Comparison of ENCODE assay signal across 9 cellular contexts in the genomic region with DNA sequence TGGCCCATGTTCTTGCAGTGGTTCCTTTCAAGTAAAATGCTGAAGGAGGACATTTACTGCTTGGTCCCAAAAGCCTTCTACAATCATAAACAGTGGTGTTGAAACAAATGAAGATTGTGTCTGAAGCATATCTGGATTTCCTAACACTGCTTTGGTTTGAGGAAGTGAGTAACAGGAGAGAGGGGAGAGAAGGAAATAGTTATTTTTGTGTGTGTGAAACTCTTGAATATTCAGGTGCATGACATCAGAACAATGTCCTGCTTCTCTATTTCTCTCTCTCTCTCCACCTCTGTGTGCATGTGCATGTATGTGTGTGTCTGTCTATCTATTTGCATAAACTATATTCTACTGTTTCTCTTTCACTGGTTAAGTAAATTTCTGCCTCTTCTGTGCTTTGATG.
DNase-seq lines count a peak whose midpoint lies in the region; ATAC-seq and TF ChIP-seq lines count a peak whose summit lies in the region.
"Had no signal": no experiment of that assay in that cellular context is flagged by ENCODE, and none has a peak within 500 bp of the region (broad histone marks: within the 10 kb centered on the region; RNA-seq: fewer than 3 reads in every experiment).

No MANE protein-coding gene starts in this region.

- peaks cover 15% of the 10 kb centered on the region for H3K9me3 Mint-ChIP-seq in activated naive CD8-positive, alpha-beta T cell treated with anti-CD3 and anti-CD28 coated beads, Interleukin-2, amount 50 U/mL, for 24 hours
- H3K9me3 Mint-ChIP-seq in activated T-helper 1 cell treated with anti-CD3 and anti-CD28 coated beads, Interleukin-12 subunit alpha, Interleukin-12 subunit beta, Interleukin-2, Interleukin-4 antibody, amounts not matched to agents 30 ng/mL and 10 ng/mL and 1 ng/mL, durations not matched to agents 14 hours and 24 hours and 36 hours, result peaks cover 19% of the 10 kb centered on the region

- peaks cover 6% of the 10 kb centered on the region for H3K36me3 Mint-ChIP-seq in activated naive CD8-positive, alpha-beta T cell treated with anti-CD3 and anti-CD28 coated beads, Interleukin-2, amount 50 U/mL, for 24 hours (ENCODE audit: low read depth)
- no peaks in the 10 kb centered on the region for H3K36me3 Mint-ChIP-seq in activated T-helper 1 cell treated with anti-CD3 and anti-CD28 coated beads, Interleukin-12 subunit alpha, Interleukin-12 subunit beta, Interleukin-2, Interleukin-4 antibody, amounts not matched to agents 30 ng/mL and 10 ng/mL and 1 ng/mL, durations not matched to agents 14 hours and 24 hours and 36 hours (ENCODE audit: low read depth)

- H3K27me3 Mint-ChIP-seq in activated naive CD8-positive, alpha-beta T cell treated with anti-CD3 and anti-CD28 coated beads, Interleukin-2, amount 50 U/mL, for 24 hours, result no peaks in the 10 kb centered on the region
- H3K27me3 Mint-ChIP-seq in activated T-helper 1 cell treated with anti-CD3 and anti-CD28 coated beads, Interleukin-12 subunit alpha, Interleukin-12 subunit beta, Interleukin-2, Interleukin-4 antibody, amounts not matched to agents 30 ng/mL and 10 ng/mL and 1 ng/mL, durations not matched to agents 14 hours and 24 hours and 36 hours (ENCODE audit: insufficient read depth), result peaks cover 5% of the 10 kb centered on the region
- H3K27me3 Mint-ChIP-seq: activated naive CD8-positive, alpha-beta T cell had no signal

- peaks cover 5% of the 10 kb centered on the region for H3K4me1 Mint-ChIP-seq in activated naive CD8-positive, alpha-beta T cell treated with anti-CD3 and anti-CD28 coated beads, Interleukin-2, amount 50 U/mL, for 24 hours
- H3K4me1 Mint-ChIP-seq in activated T-helper 1 cell treated with anti-CD3 and anti-CD28 coated beads, Interleukin-12 subunit alpha, Interleukin-12 subunit beta, Interleukin-2, Interleukin-4 antibody, amounts not matched to agents 30 ng/mL and 10 ng/mL and 1 ng/mL, durations not matched to agents 14 hours and 24 hours and 36 hours (ENCODE audit: low read depth), result no peaks in the 10 kb centered on the region

- TF ChIP-seq POLR2A in lower leg skin (IDR thresholded peaks at IDR 0.05), result no peak

- TF ChIP-seq CTCF in lower leg skin (IDR thresholded peaks at IDR 0.05), result no peak

- peak; percentile 78 for ATAC-seq in GM18520 (IDR thresholded peaks at IDR 0.05; ENCODE audit: unreplicated experiment)
- ATAC-seq in HG02623 (IDR thresholded peaks at IDR 0.05; ENCODE audit: unreplicated experiment), result peak; percentile 98
- no peak for ATAC-seq in SK-N-SH treated with all-trans-retinoic acid at 6 μM for 48 hours
- ATAC-seq in activated naive CD8-positive, alpha-beta T cell treated with anti-CD3 and anti-CD28 coated beads, Interleukin-2, amount 50 U/mL, for 24 hours, result no peak

- DNase-seq in MV-4-11 (lab: John Stamatoyannopoulos, UW), result peak; percentile 97
- DNase-seq in glomerular endothelial cell (ENCODE audit: extremely low read depth, low read depth, low spot score), result peak; percentile 36
- DNase-seq in activated naive CD8-positive, alpha-beta T cell treated with anti-CD3 and anti-CD28 coated beads, Interleukin-2, amount 50 U/mL, for 24 hours, result no peak
- no peak for DNase-seq in lower leg skin (ENCODE audit: low spot score in 2 of 2)
- no peak for DNase-seq in activated T-helper 1 cell treated with anti-CD3 and anti-CD28 coated beads, Interleukin-12 subunit alpha, Interleukin-12 subunit beta, Interleukin-2, Interleukin-4 antibody, amounts not matched to agents 30 ng/mL and 10 ng/mL and 1 ng/mL, durations not matched to agents 14 hours and 24 hours and 36 hours (ENCODE audit: low spot score)

- intact Hi-C loops in lower leg skin (cut with DNase I; ENCODE audit: low total_unique reads), result no loop called here
- intact Hi-C loops in activated T-helper 1 cell treated with anti-CD3 and anti-CD28 coated beads, Interleukin-12 subunit alpha, Interleukin-12 subunit beta, Interleukin-2, Interleukin-4 antibody, amounts not matched to agents 30 ng/mL and 10 ng/mL and 1 ng/mL, durations not matched to agents 14 hours and 24 hours and 36 hours (cut with micrococcal nuclease), result no loop called here

- H3K4me3 Mint-ChIP-seq in activated naive CD8-positive, alpha-beta T cell treated with anti-CD3 and anti-CD28 coated beads, Interleukin-2, amount 50 U/mL, for 24 hours, result no peak overlapping the region
- H3K4me3 Mint-ChIP-seq in activated T-helper 1 cell treated with anti-CD3 and anti-CD28 coated beads, Interleukin-12 subunit alpha, Interleukin-12 subunit beta, Interleukin-2, Interleukin-4 antibody, amounts not matched to agents 30 ng/mL and 10 ng/mL and 1 ng/mL, durations not matched to agents 14 hours and 24 hours and 36 hours, result no peak overlapping the region
- H3K4me3 Mint-ChIP-seq: activated naive CD8-positive, alpha-beta T cell had no signal

- no peak overlapping the region for H3K4me3 ChIP-seq in lower leg skin (ENCODE audit: low read depth, poor library complexity, severe bottlenecking)

- H3K27ac Mint-ChIP-seq in activated naive CD8-positive, alpha-beta T cell treated with anti-CD3 and anti-CD28 coated beads, Interleukin-2, amount 50 U/mL, for 24 hours, result no peak overlapping the region
- no peak overlapping the region for H3K27ac Mint-ChIP-seq in activated T-helper 1 cell treated with anti-CD3 and anti-CD28 coated beads, Interleukin-12 subunit alpha, Interleukin-12 subunit beta, Interleukin-2, Interleukin-4 antibody, amounts not matched to agents 30 ng/mL and 10 ng/mL and 1 ng/mL, durations not matched to agents 14 hours and 24 hours and 36 hours
- H3K27ac Mint-ChIP-seq: activated naive CD8-positive, alpha-beta T cell had no signal

TF ChIP-seq in SK-N-SH treated with all-trans-retinoic acid at 6 μM for 48 hours, 23 proteins besides CTCF, POLR2A, EP300 and RAD21:
- TF ChIP-seq RARB (CRISPR knock-in tag; IDR thresholded peaks at IDR 0.05) (no peak), CSDC2 (CRISPR knock-in tag; IDR thresholded peaks at IDR 0.05) (no peak), ZFP3 (CRISPR knock-in tag; IDR thresholded peaks at IDR 0.05) (no peak), ZNF70 (CRISPR knock-in tag; IDR thresholded peaks at IDR 0.05) (no peak), TOX (CRISPR knock-in tag; IDR thresholded peaks at IDR 0.05; ENCODE audit: borderline replicate concordance) (no peak), SNAI2 (CRISPR knock-in tag; IDR thresholded peaks at IDR 0.05) (no peak), ESRRG (CRISPR knock-in tag; IDR thresholded peaks at IDR 0.05) (no peak), OSR1 (CRISPR knock-in tag; IDR thresholded peaks at IDR 0.05) (no peak), TCF4 (CRISPR knock-in tag; IDR thresholded peaks at IDR 0.05; ENCODE audit: borderline replicate concordance) (no peak), ZNF8 (CRISPR knock-in tag; IDR thresholded peaks at IDR 0.05) (no peak)
- TF ChIP-seq, protein P1, sequence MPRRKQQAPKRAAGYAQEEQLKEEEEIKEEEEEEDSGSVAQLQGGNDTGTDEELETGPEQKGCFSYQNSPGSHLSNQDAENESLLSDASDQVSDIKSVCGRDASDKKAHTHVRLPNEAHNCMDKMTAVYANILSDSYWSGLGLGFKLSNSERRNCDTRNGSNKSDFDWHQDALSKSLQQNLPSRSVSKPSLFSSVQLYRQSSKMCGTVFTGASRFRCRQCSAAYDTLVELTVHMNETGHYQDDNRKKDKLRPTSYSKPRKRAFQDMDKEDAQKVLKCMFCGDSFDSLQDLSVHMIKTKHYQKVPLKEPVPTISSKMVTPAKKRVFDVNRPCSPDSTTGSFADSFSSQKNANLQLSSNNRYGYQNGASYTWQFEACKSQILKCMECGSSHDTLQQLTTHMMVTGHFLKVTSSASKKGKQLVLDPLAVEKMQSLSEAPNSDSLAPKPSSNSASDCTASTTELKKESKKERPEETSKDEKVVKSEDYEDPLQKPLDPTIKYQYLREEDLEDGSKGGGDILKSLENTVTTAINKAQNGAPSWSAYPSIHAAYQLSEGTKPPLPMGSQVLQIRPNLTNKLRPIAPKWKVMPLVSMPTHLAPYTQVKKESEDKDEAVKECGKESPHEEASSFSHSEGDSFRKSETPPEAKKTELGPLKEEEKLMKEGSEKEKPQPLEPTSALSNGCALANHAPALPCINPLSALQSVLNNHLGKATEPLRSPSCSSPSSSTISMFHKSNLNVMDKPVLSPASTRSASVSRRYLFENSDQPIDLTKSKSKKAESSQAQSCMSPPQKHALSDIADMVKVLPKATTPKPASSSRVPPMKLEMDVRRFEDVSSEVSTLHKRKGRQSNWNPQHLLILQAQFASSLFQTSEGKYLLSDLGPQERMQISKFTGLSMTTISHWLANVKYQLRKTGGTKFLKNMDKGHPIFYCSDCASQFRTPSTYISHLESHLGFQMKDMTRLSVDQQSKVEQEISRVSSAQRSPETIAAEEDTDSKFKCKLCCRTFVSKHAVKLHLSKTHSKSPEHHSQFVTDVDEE (CRISPR knock-in tag; IDR thresholded peaks at IDR 0.05), result no peak

Comparison
In these comparisons a context has a peak if more than half of its experiments do, and no peak if none do; other contexts are left out.
1. ATAC-seq: peak in GM18520 (single experiment) and HG02623 (single experiment); none in SK-N-SH treated with all-trans-retinoic acid at 6 μM for 48 hours (single experiment) and activated naive CD8-positive, alpha-beta T cell treated with anti-CD3 and anti-CD28 coated beads, Interleukin-2, amount 50 U/mL, for 24 hours (single experiment).
2. DNase-seq: peak in MV-4-11 (single experiment) and glomerular endothelial cell (single experiment); none in activated naive CD8-positive, alpha-beta T cell treated with anti-CD3 and anti-CD28 coated beads, Interleukin-2, amount 50 U/mL, for 24 hours (single experiment), lower leg skin (0 of 2) and activated T-helper 1 cell treated with anti-CD3 and anti-CD28 coated beads, Interleukin-12 subunit alpha, Interleukin-12 subunit beta, Interleukin-2, Interleukin-4 antibody, amounts not matched to agents 30 ng/mL and 10 ng/mL and 1 ng/mL, durations not matched to agents 14 hours and 24 hours and 36 hours (single experiment).